20 cellular contexts compared by ENCODE assay signal in the genomic region with DNA sequence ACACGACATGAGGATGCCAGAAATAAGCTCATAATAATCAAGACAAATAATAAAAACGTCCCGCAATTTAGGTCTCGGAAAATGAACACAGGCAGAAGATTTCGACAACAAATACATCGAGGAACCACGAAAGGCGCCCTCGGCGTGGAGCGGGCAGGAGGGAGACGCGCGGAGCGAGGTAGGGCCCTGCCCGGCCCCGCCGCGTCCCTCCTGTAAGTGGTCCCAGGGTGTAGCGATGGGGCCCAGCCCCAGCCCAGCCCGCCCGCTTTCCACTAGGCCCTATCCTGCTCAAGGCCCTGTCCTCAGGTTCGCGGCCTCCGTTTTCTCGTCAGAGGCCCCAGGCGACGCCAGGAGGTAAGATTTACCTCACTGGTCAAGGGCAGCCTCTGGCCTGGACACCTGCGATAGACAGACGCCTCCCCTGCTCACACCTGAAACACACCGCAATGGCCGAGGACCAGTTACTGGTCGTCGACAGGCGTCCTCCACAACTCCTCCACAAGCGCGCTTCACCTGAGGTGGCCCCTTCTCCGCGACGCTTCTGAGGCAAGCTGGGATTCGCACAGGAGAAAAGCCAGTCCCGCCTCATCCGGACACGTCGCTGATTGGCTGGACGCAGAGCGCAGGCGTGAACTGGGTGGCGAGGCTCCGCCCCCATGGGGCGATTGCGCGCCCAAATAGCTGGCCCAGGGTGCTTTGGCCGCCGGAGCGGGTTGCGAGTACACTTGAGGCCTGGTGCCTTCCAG. TPM values are rescaled to one million over a fixed set of nuclear protein-coding genes. Genes with fewer than 3 reads are reported as not detected.
DNase-seq lines count a peak whose midpoint lies in the region; ATAC-seq and TF ChIP-seq lines count a peak whose summit lies in the region.
"Had no signal": no experiment of that assay in that cellular context is flagged by ENCODE, and none has a peak within 500 bp of the region (broad histone marks: within the 10 kb centered on the region; RNA-seq: fewer than 3 reads in every experiment).

A gene (minus strand): TSS at position 543 of the 746 bp plus-strand sequence. CDS start 1,527 bp downstream, outside the sequence.

- H3K18ac ChIP-seq in H9 (ENCODE audit: insufficient read length, low read depth, low read length), result no peak within 1 kb of the TSS

- H3K36me3 Mint-ChIP-seq in H9 (ENCODE audit: insufficient read depth in 1 of 3, low read depth in 3 of 3), result peaks cover 0 to 11% (median 9%) of the 10 kb centered on the region in 3 experiments; a peak in 5 of 7 replicates

- H3K27me3 Mint-ChIP-seq in H9 (ENCODE audit: low read depth), result no peaks in the 10 kb centered on the region

- no peak within 1 kb of the TSS for H2AFZ ChIP-seq in H9 (ENCODE audit: low read length)

- H3K56ac ChIP-seq in H9 (ENCODE audit: insufficient read length, low read depth, low read length), result no peak within 1 kb of the TSS

- H3K79me1 ChIP-seq in H9 (ENCODE audit: insufficient read depth, low read depth, low read length, poor library complexity, severe bottlenecking), result no peaks in the 10 kb centered on the region

- no peaks in the 10 kb centered on the region for H3K23me2 ChIP-seq in H9 (ENCODE audit: insufficient read length, low read depth, low read length, poor library complexity, severe bottlenecking)

- H3K9me3 ChIP-seq in left ventricle myocardium inferior (replicated peaks) (no peaks in the 10 kb centered on the region), H9 (ENCODE audit: control insufficient read depth, low read depth, low read length) (no peaks in the 10 kb centered on the region), upper lobe of left lung (no peaks in the 10 kb centered on the region), vagina (no peaks in the 10 kb centered on the region)

- no peak for TF ChIP-seq EP300 in upper lobe of left lung (IDR thresholded peaks at IDR 0.05)

- WGBS in H9 (ENCODE audit: extremely low coverage, insufficient read length, low lambda C conversion rate), result no CpG with 5 or more reads among the region's 57 CpGs
- WGBS in upper lobe of left lung, 2 donors, result 97% methylated on average over 52 to 57 of the region's 57 CpGs

- peak; percentile 24 to 29 for ATAC-seq in left cardiac atrium
- ATAC-seq in esophagus mucosa, result peak; percentile 25
- peak; percentile 23 to 66 for ATAC-seq in upper lobe of left lung (ENCODE audit: low FRiP score in 2 of 2)
- no peak for ATAC-seq in GM18861 (IDR thresholded peaks at IDR 0.05; ENCODE audit: unreplicated experiment)
- ATAC-seq: Panc1 had no signal

- no peak within 1 kb of the TSS for H3K4me2 ChIP-seq in H9 (ENCODE audit: insufficient read depth, insufficient read length, low read length)

- TF ChIP-seq CTCF in left ventricle myocardium inferior (IDR thresholded peaks at IDR 0.05; ENCODE audit: borderline replicate concordance) (no peak), H9 (conservative IDR thresholded peaks at IDR 0.05) (no peak), upper lobe of left lung (IDR thresholded peaks at IDR 0.05) (no peak), vagina (IDR thresholded peaks at IDR 0.05) (no peak)

- H3K9ac ChIP-seq in H9 (ENCODE audit: extremely low read depth, insufficient read length, low read length), result no peak within 1 kb of the TSS
- H3K9ac ChIP-seq: KMS-11 had no signal

- no peak within 1 kb of the TSS for H3K4ac ChIP-seq in H9 (ENCODE audit: low read depth, low read length)

- no peaks in the 10 kb centered on the region for H4K20me1 ChIP-seq in H9 (ENCODE audit: control insufficient read depth, insufficient read depth, insufficient read length)

- H2AK5ac ChIP-seq in H9 (ENCODE audit: insufficient read length, low read length), result no peak within 1 kb of the TSS

- no peak within 1 kb of the TSS for H3K4me3 Mint-ChIP-seq in H9
- H3K4me3 Mint-ChIP-seq: CD14-positive monocyte had no signal

- no peak within 1 kb of the TSS for H3K23ac ChIP-seq in H9 (ENCODE audit: insufficient read length, low read depth, low read length)

- no peak within 1 kb of the TSS for H3T11ph ChIP-seq in H9 (ENCODE audit: low read length)

- H3K27ac ChIP-seq in left ventricle myocardium inferior (replicated peaks) (no peak within 1 kb of the TSS), H9 (ENCODE audit: insufficient read length, low read depth, low read length) (no peak within 1 kb of the TSS), upper lobe of left lung (no peak within 1 kb of the TSS), vagina (no peak within 1 kb of the TSS)

- H3K14ac ChIP-seq in H9 (ENCODE audit: insufficient read depth, low read length), result no peak within 1 kb of the TSS

- DNase-seq in left cardiac atrium (no peak), left ventricle myocardium inferior (no peak), H9 (peak; percentile 54), upper lobe of left lung (peak in 1 of 2 donors; percentile 72), vagina (ENCODE audit: extremely low spot score in 2 of 2) (no peak), NCI-H2196 (lab: John Stamatoyannopoulos, UW; ENCODE audit: unreplicated experiment) (no peak)
- DNase-seq: GF-D8, NCI-H1092, NCI-H1694, NCI-H2107, NCI-H226, NCI-H524 treated with DMSO at 0.1 percent for 48 hours, SHP77 treated with DMSO at 0.1 percent for 48 hours had no signal

- no peak within 1 kb of the TSS for H4K5ac ChIP-seq in H9 (ENCODE audit: insufficient read length, low read depth, low read length)

- H2BK120ac ChIP-seq in H9 (ENCODE audit: low read depth, low read length, poor library complexity, severe bottlenecking), result no peak within 1 kb of the TSS

- peaks cover 4% of the 10 kb centered on the region for H3K4me1 ChIP-seq in left ventricle myocardium inferior
- H3K4me1 ChIP-seq in H9 (ENCODE audit: insufficient read depth, low read length), result no peaks in the 10 kb centered on the region
- H3K4me1 ChIP-seq in upper lobe of left lung, result no peaks in the 10 kb centered on the region
- H3K4me1 ChIP-seq in vagina, result no peaks in the 10 kb centered on the region

- no peaks in the 10 kb centered on the region for H3K4me1 Mint-ChIP-seq in H9
- H3K4me1 Mint-ChIP-seq: CD14-positive monocyte had no signal

- H2BK15ac ChIP-seq in H9 (ENCODE audit: low read depth, low read length), result no peak within 1 kb of the TSS

- H3K79me2 ChIP-seq in H9 (ENCODE audit: insufficient read depth, low read length), result no peaks in the 10 kb centered on the region

- H4K91ac ChIP-seq in H9 (ENCODE audit: insufficient read length, low read depth, low read length), result no peak within 1 kb of the TSS

- H3K27me3 ChIP-seq in left ventricle myocardium inferior (ENCODE audit: low read depth), result no peaks in the 10 kb centered on the region
- no peaks in the 10 kb centered on the region for H3K27me3 ChIP-seq in H9 (ENCODE audit: insufficient read depth, low read length)
- H3K27me3 ChIP-seq in upper lobe of left lung, result no peaks in the 10 kb centered on the region
- H3K27me3 ChIP-seq in vagina, result no peaks in the 10 kb centered on the region

- H2BK5ac ChIP-seq in H9 (ENCODE audit: insufficient read length, low read length), result no peak within 1 kb of the TSS

- no peak within 1 kb of the TSS for H2BK12ac ChIP-seq in H9 (ENCODE audit: insufficient read length, low read depth, low read length)

- intact Hi-C loops in left cardiac atrium (cut with DNase I), result no loop called here
- intact Hi-C loops in left ventricle myocardium inferior (cut with micrococcal nuclease), result no loop called here
- intact Hi-C loops in vagina (cut with DNase I), result no loop called here

- no peaks in the 10 kb centered on the region for H3K9me3 Mint-ChIP-seq in H9

- H3K27ac Mint-ChIP-seq in H9, result no peak within 1 kb of the TSS; a peak in 1 of 7 replicates

- TF ChIP-seq POLR2A in upper lobe of left lung (IDR thresholded peaks at IDR 0.05) (no peak), vagina (IDR thresholded peaks at IDR 0.05) (no peak)

- H3K36me3 ChIP-seq in left ventricle myocardium inferior (peaks cover 68% of the 10 kb centered on the region), upper lobe of left lung (peaks cover 0 to 56% (median 24%) of the 10 kb centered on the region in 4 donors), vagina (peaks cover 0 to 22% of the 10 kb centered on the region in 2 donors)

- no peak within 1 kb of the TSS for H4K8ac ChIP-seq in H9 (replicated peaks; ENCODE audit: insufficient read length, low read depth, low read length)

- H2BK20ac ChIP-seq in H9 (ENCODE audit: low read depth, low read length, poor library complexity, severe bottlenecking), result no peak within 1 kb of the TSS

- H3K4me3 ChIP-seq in left ventricle myocardium inferior (no peak within 1 kb of the TSS), upper lobe of left lung (no peak within 1 kb of the TSS), vagina (no peak within 1 kb of the TSS)

RNA-seq across cellular contexts. Expression of the gene that starts here (rescaled TPM):
- total RNA-seq in left cardiac atrium (not detected), left ventricle myocardium inferior (not detected), H9 (2021) (0.31 TPM in 1 of 2 replicates, not detected in the other), esophagus mucosa (0.12 TPM), upper lobe of left lung (1 to 10 TPM in 1 of 6 donors, under 1 TPM in 2, not detected in 3; 0.13 to 1.3 (median 0.30) TPM), vagina (not detected)
- total RNA-seq: Daoy, MCF 10A had no signal

Comparison
In these comparisons a context has a peak if more than half of its experiments do, and no peak if none do; other contexts are left out.
1. Peak in ATAC-seq in left cardiac atrium; RNA of the gene not detected or under 1 TPM.
2. Peak in DNase-seq in H9; RNA of the gene not detected or under 1 TPM.
3. Peak in ATAC-seq in esophagus mucosa; RNA of the gene not detected or under 1 TPM.